In genomic region chr5:10354048-10354872, GRCh38 we compare ENCODE assay signal across 8 cellular contexts. TPM values are rescaled to one million over a fixed set of nuclear protein-coding genes. Genes with fewer than 3 reads are reported as not detected.
DNase-seq lines count a peak whose midpoint lies in the region; ATAC-seq and TF ChIP-seq lines count a peak whose summit lies in the region.

No MANE protein-coding gene starts in this region.

- no peaks in the 10 kb centered on the region for H3K36me3 ChIP-seq in HUES48 (ENCODE audit: control insufficient read depth, insufficient read depth, low read length)
- H3K36me3 ChIP-seq in spleen, result no peaks in the 10 kb centered on the region

- no peaks in the 10 kb centered on the region for H3K9me3 ChIP-seq in HUES48 (ENCODE audit: control insufficient read depth, insufficient read depth, low read length)
- H3K9me3 ChIP-seq in iPS-18c (ENCODE audit: control insufficient read depth, insufficient read depth, low read length), result no peaks in the 10 kb centered on the region
- no peaks in the 10 kb centered on the region for H3K9me3 ChIP-seq in spleen

- DNase-seq in COLO668 (lab: John Stamatoyannopoulos, UW; ENCODE audit: unreplicated experiment) (peak; percentile 73), astrocyte of the cerebellum (ENCODE audit: low read depth) (no peak), spleen (no peak), GM19240 (ENCODE audit: insufficient read length, low spot score) (no peak)

- in situ Hi-C loops in astrocyte of the cerebellum (cut with HindIII; ENCODE audit: low sequenced_read_pairs), result no loop called here

- H3K27me3 ChIP-seq in HUES48 (ENCODE audit: control insufficient read depth, insufficient read depth, low read length) (peaks cover 9% of the 10 kb centered on the region; the same call in 1 of the 2 replicates), spleen (replicated peaks in 1 of 7) (no peaks in the 10 kb centered on the region)

- H3K4me1 ChIP-seq in HUES48 (ENCODE audit: control insufficient read depth, insufficient read depth, low read length) (peaks cover 24% of the 10 kb centered on the region), spleen (peaks cover 12 to 66% (median 53%) of the 10 kb centered on the region in 6 donors)

- TF ChIP-seq CTCF in astrocyte of the cerebellum (IDR thresholded peaks at IDR 0.05; ENCODE audit: low read depth, low read length, missing control alignments) (no peak), spleen (IDR thresholded peaks at IDR 0.05 in 8 of 11, conservative IDR thresholded peaks at IDR 0.05 in 3 of 11) (no peak)

- H3K4me3 ChIP-seq in HUES48 (ENCODE audit: low read depth, low read length) (peak overlapping the region; percentile 89), astrocyte of the cerebellum (ENCODE audit: low read depth, low read length) (peak overlapping the region; percentile 86), iPS-18c (ENCODE audit: insufficient read depth, low read depth, low read length) (peak overlapping the region; percentile 87), spleen (peak overlapping the region; percentile 65 to 95 (median 84))

- intact Hi-C loops in spleen (cut with DNase I; ENCODE audit: low total_unique reads), result loop anchor here (5.0 kb wide), 1 partner anchor 408 kb away; the partner anchor contains the start of gene DAP

- 0 to 1% (median 1%) methylated on average over 47 to 54 of the region's 54 CpGs for WGBS in spleen, 5 donors

- H3K27ac ChIP-seq in HUES48 (ENCODE audit: low read depth, low read length), result peak overlapping the region; percentile 98
- H3K27ac ChIP-seq in spleen, result peak overlapping the region; percentile 97 to 100 (median 98)

- TF ChIP-seq POLR2A in spleen (IDR thresholded peaks at IDR 0.05), result no peak

- ATAC-seq in GM21367 (IDR thresholded peaks at IDR 0.05; ENCODE audit: unreplicated experiment) (peak; percentile 9), SK-N-SH treated with all-trans-retinoic acid at 6 μM for 48 hours (peak; percentile 4; the same call in 2 of the 3 replicates)

- H3K9ac ChIP-seq in HUES48 (ENCODE audit: low read depth, low read length), result peak overlapping the region; percentile 96

TF ChIP-seq in SK-N-SH treated with all-trans-retinoic acid at 6 μM for 48 hours, 23 proteins besides CTCF, POLR2A, EP300 and RAD21:
- no peak for TF ChIP-seq ARNTL (CRISPR knock-in tag; IDR thresholded peaks at IDR 0.05; ENCODE audit: borderline replicate concordance, low read depth)
- 0 out of 2 replicates have a peak, but pooled peaks have one; percentile 21 for TF ChIP-seq ZNF70 (CRISPR knock-in tag; IDR thresholded peaks at IDR 0.05)

RNA-seq across cellular contexts. Expression of gene MARCHF6, which starts 0.8 kb away (rescaled TPM):
- 100 to 1,000 TPM; 104 to 168 (median 123) TPM for total RNA-seq in spleen
- polyA plus RNA-seq in spleen, result 10 to 100 TPM; 62.0 to 95.6 (median 72.1) TPM

RNA-seq across cellular contexts. Expression of gene CMBL, which starts 46.6 kb away (rescaled TPM):
- 10 to 100 TPM in 1 of 7 donors, 1 to 10 TPM in 6; 3.1 to 11.2 (median 4.8) TPM for total RNA-seq in spleen
- polyA plus RNA-seq in spleen, result 1 to 10 TPM; 1.3 to 4.7 (median 2.5) TPM
